In the genomic region with DNA sequence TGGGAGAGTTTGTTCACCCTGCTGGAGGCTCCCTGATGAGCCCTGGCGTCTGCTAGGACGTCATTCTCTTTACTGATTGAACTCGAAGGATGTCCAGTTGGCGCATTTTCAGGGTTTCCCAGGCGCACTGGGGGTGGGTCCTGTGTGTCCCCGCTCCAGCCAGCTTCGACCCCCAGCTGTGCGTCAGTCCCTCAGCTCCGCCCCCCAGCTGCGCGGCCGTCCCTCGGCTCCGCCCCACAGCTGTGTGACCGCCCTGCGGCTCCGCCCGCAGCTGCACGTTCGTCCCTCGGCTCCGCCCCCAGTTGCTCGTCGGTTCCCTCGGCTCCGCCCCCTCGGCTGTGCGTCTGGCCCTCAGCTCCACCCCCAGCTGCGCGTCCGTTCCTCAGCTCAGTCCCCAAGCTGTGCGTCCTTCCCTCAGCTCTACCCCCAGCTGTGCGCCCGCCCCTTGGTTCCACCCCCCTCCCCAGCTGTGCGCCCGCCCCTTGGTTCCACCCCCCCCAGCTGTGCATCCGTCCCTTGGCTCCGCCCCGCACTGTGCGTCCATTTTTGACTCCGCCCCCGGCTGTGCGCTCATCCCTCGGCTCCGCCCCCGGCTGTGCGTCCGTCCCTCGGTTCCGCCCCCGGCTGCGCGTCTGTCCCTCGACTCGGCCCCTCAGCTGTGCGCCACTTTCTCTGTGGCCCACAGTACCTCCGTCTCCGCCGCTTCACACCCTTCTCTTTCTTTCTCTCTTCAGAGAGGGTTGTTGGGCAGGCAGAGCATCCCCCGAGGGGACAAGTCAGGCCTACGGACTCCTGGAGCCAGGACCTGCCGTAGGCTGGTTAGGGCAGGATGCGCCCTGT, we compare ENCODE assay signal across 8 cellular contexts.
DNase-seq lines count a peak whose midpoint lies in the region; ATAC-seq, FAIRE-seq and TF ChIP-seq lines count a peak whose summit lies in the region.

No MANE protein-coding gene starts in this region.

- H3K36me3 Mint-ChIP-seq in T-cell (no peaks in the 10 kb centered on the region), type B pancreatic cell (no peaks in the 10 kb centered on the region)

- DNase-seq in EH (ENCODE audit: low read depth), result peak; percentile 99
- peak; percentile 77 for DNase-seq in H54 (ENCODE audit: insufficient read length, low spot score)
- DNase-seq in M059J (ENCODE audit: low read depth), result peak; percentile 60
- peak; percentile 91 to 98 (median 96) for DNase-seq in T-cell
- DNase-seq in adrenal gland, result peak; percentile 98 to 99 (median 98)
- DNase-seq in heart right ventricle, result peak; percentile 98 to 99
- peak; percentile 100 for DNase-seq in posterior vena cava (ENCODE audit: low spot score)
- DNase-seq in type B pancreatic cell (ENCODE audit: extremely low spot score, unreplicated experiment), result peak; percentile 96

- H3K27me3 Mint-ChIP-seq in T-cell (no peaks in the 10 kb centered on the region), type B pancreatic cell (no peaks in the 10 kb centered on the region)

- H3K27ac Mint-ChIP-seq in T-cell (peak overlapping the region; percentile 70 to 84), type B pancreatic cell (peak overlapping the region; percentile 89)

- peak; percentile 88 to 93 (median 90) for ATAC-seq in T-cell (replicated peaks in 1 of 4)
- peak; percentile 92 to 95 (median 94) for ATAC-seq in heart right ventricle

- H3K36me3 ChIP-seq in adrenal gland (replicated peaks in 1 of 2), result no peaks in the 10 kb centered on the region
- H3K36me3 ChIP-seq in heart right ventricle, result no peaks in the 10 kb centered on the region

- TF ChIP-seq POLR2A in H54 (IDR thresholded peaks at IDR 0.05; ENCODE audit: low read depth, low read length), result no peak
- peak in 1 of 2 donors; percentile 72 for TF ChIP-seq POLR2A in adrenal gland (IDR thresholded peaks at IDR 0.05)

- no peaks in the 10 kb centered on the region for H3K9me3 ChIP-seq in adrenal gland (replicated peaks in 1 of 3)
- H3K9me3 ChIP-seq in heart right ventricle, result no peaks in the 10 kb centered on the region

- H3K4me1 ChIP-seq in adrenal gland (replicated peaks in 1 of 2), result peaks cover 6 to 10% of the 10 kb centered on the region in 2 donors
- peaks cover 8 to 44% (median 25%) of the 10 kb centered on the region in 9 donors for H3K4me1 ChIP-seq in heart right ventricle

- intact Hi-C loops in adrenal gland (cut with DNase I) (no loop called here), heart right ventricle (cut with DNase I) (loop anchor here in 6 of 10 donors (2.0 to 10.0 kb wide), 4 partner anchors 39 to 249 kb away; no protein-coding TSS in a partner anchor), posterior vena cava (cut with DNase I) (loop anchor here in 1 of 2 donors (5.0 kb wide), 1 partner anchor 39 kb away; no protein-coding TSS in a partner anchor)

- H3K9me3 Mint-ChIP-seq in T-cell (no peaks in the 10 kb centered on the region), type B pancreatic cell (no peaks in the 10 kb centered on the region)

- H3K27me3 ChIP-seq in adrenal gland (no peaks in the 10 kb centered on the region), heart right ventricle (no peaks in the 10 kb centered on the region)

- 1 to 6% (median 5%) methylated on average over 33 to 63 of the region's 63 CpGs for WGBS in adrenal gland, 4 donors
- WGBS in heart right ventricle, 2 donors, result 5 to 6% methylated on average over 59 to 63 of the region's 63 CpGs

- H3K4me1 Mint-ChIP-seq in T-cell (peaks cover 12 to 26% (median 25%) of the 10 kb centered on the region in 3 donors), type B pancreatic cell (ENCODE audit: unreplicated experiment) (peaks cover 38% of the 10 kb centered on the region)

- CTCF ChIA-PET in T-cell (lab: Charles Lee), result interaction anchor here in 1 of 2 donors (0.7 to 1.9 kb wide), 8 partner anchors 10 to 503 kb away, joined by 3 to 10 read pairs (median 5); a partner anchor contains a TSS

- H3K4me3 ChIP-seq in adrenal gland, result peak overlapping the region in 2 of 4 donors; percentile 22 to 45
- peak overlapping the region in 9 of 10 donors; percentile 21 to 60 (median 46) for H3K4me3 ChIP-seq in heart right ventricle

- peak overlapping the region; percentile 39 to 94 (median 83) for H3K27ac ChIP-seq in adrenal gland
- H3K27ac ChIP-seq in heart right ventricle, result peak overlapping the region; percentile 52 to 96 (median 88)

- TF ChIP-seq CTCF in adrenal gland (IDR thresholded peaks at IDR 0.05) (peak in 1 of 6 experiments; percentile 1), heart right ventricle (IDR thresholded peaks at IDR 0.05) (no peak), type B pancreatic cell (conservative IDR thresholded peaks at IDR 0.05) (peak; percentile 24)

- POLR2A ChIA-PET in T-cell (lab: Charles Lee), result interaction anchor here (0.6 to 1.0 kb wide), 3 partner anchors 15 to 410 kb away, joined by 3 to 5 read pairs (median 5); no protein-coding TSS in a partner anchor

- H3K4me3 Mint-ChIP-seq in T-cell (peak overlapping the region; percentile 72 to 87 (median 78)), type B pancreatic cell (peak overlapping the region; percentile 84)

- peak; percentile 90 for FAIRE-seq in H54 (lab: Jason Lieb, UNC)

Comparison
In these comparisons a context has a peak if more than half of its experiments do, and no peak if none do; other contexts are left out.
1. intact Hi-C loops: an anchor here in heart right ventricle (2.0 to 10.0 kb wide); none called in adrenal gland.